In genomic region chr16:69873783-69874182, GRCh38 we compare ENCODE assay signal across 22 cellular contexts.
"Had no signal": no experiment of that assay in that cellular context is flagged by ENCODE, and none has a peak within 500 bp of the region (broad histone marks: within the 10 kb centered on the region; RNA-seq: fewer than 3 reads in every experiment).

No MANE protein-coding gene starts in this region.

- H3K27ac ChIP-seq: colonic mucosa, epithelial cell of prostate, esophagus squamous epithelium, gastrocnemius medialis, heart right ventricle, left ventricle myocardium inferior, lower lobe of right lung had no signal

- DNase-seq: colonic mucosa; cortex of kidney; effector CD8-positive, alpha-beta T cell; effector memory CD8-positive, alpha-beta T cell; endodermal cell; erythroblast; esophagus squamous epithelium; foreskin fibroblast; foreskin melanocyte; glutamatergic neuron; head of caudate nucleus; heart right ventricle; hippocampal formation; left colon; left ventricle myocardium inferior; lower lobe of right lung; mesenchymal stem cell; mucosa of descending colon had no signal

- ATAC-seq: effector memory CD8-positive, alpha-beta T cell; esophagus mucosa; left colon; left lobe of liver; mucosa of descending colon had no signal
